In the genomic region with DNA sequence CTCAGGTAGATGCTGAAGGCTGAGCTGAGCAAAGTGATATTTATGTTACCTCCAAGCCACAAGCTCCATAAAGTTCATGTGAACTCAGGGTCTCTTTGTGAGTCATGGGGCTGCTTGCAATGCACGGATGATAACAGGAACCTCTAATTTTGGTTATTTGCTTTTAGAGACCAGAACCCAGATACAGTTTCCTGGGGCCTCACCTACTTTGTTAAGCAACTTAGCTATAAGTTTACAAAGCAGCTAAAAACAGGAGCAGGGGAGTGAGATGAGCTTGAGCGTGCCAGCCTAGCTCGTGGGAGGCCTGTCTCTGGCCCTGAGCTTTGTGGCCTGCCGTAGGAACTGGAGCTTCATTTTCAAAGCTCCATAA, we compare ENCODE assay signal across 8 cellular contexts.
A peak's percentile ranks its signal among the peaks of the same experiment; 100 is the strongest.
DNase-seq lines count a peak whose midpoint lies in the region; ATAC-seq and TF ChIP-seq lines count a peak whose summit lies in the region.

No MANE protein-coding gene starts in this region.

- H3K27ac ChIP-seq in coronary artery, result no peak overlapping the region

- no peak for TF ChIP-seq CTCF in coronary artery (IDR thresholded peaks at IDR 0.05)

- H3K4me3 ChIP-seq in coronary artery, result no peak overlapping the region

- ATAC-seq in HG03066 (IDR thresholded peaks at IDR 0.05; ENCODE audit: low read depth, unreplicated experiment), result peak; percentile 54
- ATAC-seq in HG03571 (IDR thresholded peaks at IDR 0.05; ENCODE audit: unreplicated experiment), result no peak

- peak; percentile 54 for TF ChIP-seq POLR2A in GM19193 (IDR thresholded peaks at IDR 0.05; ENCODE audit: extremely low read depth, insufficient read depth, insufficient read length)

- peak; percentile 62 to 65 for DNase-seq in activated CD4-positive, alpha-beta T cell treated with anti-CD3 and anti-CD28 coated beads for 4 hours
- peak; percentile 27 for DNase-seq in fibroblast of peridontal ligament (ENCODE audit: extremely low read depth)
- DNase-seq in stimulated activated CD4-positive, alpha-beta T cell treated with anti-CD3 and anti-CD28 coated beads, Interleukin-2, amount 100 ng/mL, for 4 hours (ENCODE audit: low read depth), result peak; percentile 50
- DNase-seq in COR-L47 (lab: John Stamatoyannopoulos, UW), result no peak
- no peak for DNase-seq in coronary artery (ENCODE audit: low spot score)

Comparison
In these comparisons a context has a peak if more than half of its experiments do, and no peak if none do; other contexts are left out.
1. DNase-seq: peak in activated CD4-positive, alpha-beta T cell treated with anti-CD3 and anti-CD28 coated beads for 4 hours (2 of 2), fibroblast of peridontal ligament (single experiment) and stimulated activated CD4-positive, alpha-beta T cell treated with anti-CD3 and anti-CD28 coated beads, Interleukin-2, amount 100 ng/mL, for 4 hours (single experiment); none in COR-L47 (single experiment) and coronary artery (single experiment).